Comparison of ENCODE assay signal across 21 cellular contexts in the genomic region with DNA sequence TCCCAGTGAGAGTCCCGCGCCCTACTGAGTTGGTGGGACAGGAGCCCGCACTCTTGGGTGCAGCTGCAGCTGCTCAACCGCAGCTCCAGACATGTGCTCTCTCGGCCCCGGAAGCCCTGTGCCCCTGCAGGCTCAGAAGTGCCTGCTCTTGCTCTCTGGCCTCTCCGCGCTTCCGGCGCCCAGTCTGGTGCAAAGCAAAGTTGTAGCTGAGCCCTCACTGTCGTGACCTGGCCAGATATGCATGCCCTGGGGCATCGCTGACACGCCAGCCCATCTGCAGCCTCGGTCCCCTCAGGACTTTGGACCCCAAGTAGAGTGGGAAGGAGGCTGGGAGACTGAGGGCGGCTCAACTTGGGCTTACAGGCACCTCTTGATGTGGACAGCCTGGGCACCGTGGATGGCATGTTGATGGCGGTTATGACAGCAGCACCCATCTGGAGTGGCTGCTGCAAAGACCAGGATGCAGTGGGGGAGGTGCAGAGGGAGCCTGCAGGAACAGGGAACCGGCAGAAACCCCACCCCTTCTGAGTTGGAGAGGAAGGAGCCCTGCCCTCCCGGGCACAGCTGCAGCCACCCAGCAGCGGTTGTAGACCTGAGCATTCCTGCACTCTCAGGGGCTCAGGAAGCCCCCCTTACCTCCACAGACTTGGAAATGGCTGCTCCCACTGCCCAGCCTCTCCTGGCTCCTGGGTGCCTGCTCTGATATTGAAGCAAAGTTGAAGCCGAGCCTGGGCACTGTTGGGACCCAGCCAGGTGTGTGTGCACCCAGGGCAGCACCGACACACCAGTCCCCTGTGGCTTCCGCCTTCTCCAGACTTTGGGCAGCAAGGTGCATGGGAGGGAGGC.
A peak's percentile ranks its signal among the peaks of the same experiment; 100 is the strongest.
DNase-seq lines count a peak whose midpoint lies in the region; ATAC-seq and TF ChIP-seq lines count a peak whose summit lies in the region.
"Had no signal": no experiment of that assay in that cellular context is flagged by ENCODE, and none has a peak within 500 bp of the region (broad histone marks: within the 10 kb centered on the region; RNA-seq: fewer than 3 reads in every experiment).

No MANE protein-coding gene starts in this region.

- no TSS peak for BruUV-seq in A673 (replicated peaks; lab: Mats Ljungman, UMichigan)

- no peaks in the 10 kb centered on the region for H3K9me3 ChIP-seq in SJCRH30 (replicated peaks)
- H3K9me3 ChIP-seq in naive thymus-derived CD4-positive, alpha-beta T cell (ENCODE audit: control insufficient read depth in 2 of 3, low read length in 3 of 3): no peaks in the 10 kb centered on the region
- H3K9me3 ChIP-seq in A673 (ENCODE audit: low read depth, low read length, poor library complexity, severe bottlenecking): no peaks in the 10 kb centered on the region
- H3K9me3 ChIP-seq: Peyer's patch had no signal

- no peaks in the 10 kb centered on the region for H3K4me1 Mint-ChIP-seq in naive thymus-derived CD4-positive, alpha-beta T cell
- H3K4me1 Mint-ChIP-seq: activated CD4-positive, alpha-beta T cell treated with anti-CD3 and anti-CD28 coated beads, Interleukin-2, amount 10 ng/mL, durations not matched to agents 24 days and 14 days; central memory CD8-positive, alpha-beta T cell had no signal

- no peaks in the 10 kb centered on the region for H3K36me3 ChIP-seq in SJCRH30
- H3K36me3 ChIP-seq in naive thymus-derived CD4-positive, alpha-beta T cell (ENCODE audit: control insufficient read depth in 2 of 3, insufficient read depth in 3 of 3, low read length in 3 of 3): no peaks in the 10 kb centered on the region
- H3K36me3 ChIP-seq in A673 (ENCODE audit: insufficient read depth, low read length, poor library complexity, severe bottlenecking): no peaks in the 10 kb centered on the region
- H3K36me3 ChIP-seq: esophagus squamous epithelium, neural progenitor cell, Peyer's patch had no signal

- no peak overlapping the region for H3K27ac Mint-ChIP-seq in naive thymus-derived CD4-positive, alpha-beta T cell
- H3K27ac Mint-ChIP-seq: activated CD4-positive, alpha-beta T cell treated with anti-CD3 and anti-CD28 coated beads, Interleukin-2, amount 10 ng/mL, durations not matched to agents 24 days and 14 days; neural progenitor cell had no signal

- no peaks in the 10 kb centered on the region for H3K27me3 Mint-ChIP-seq in naive thymus-derived CD4-positive, alpha-beta T cell
- H3K27me3 Mint-ChIP-seq: activated CD4-positive, alpha-beta T cell treated with anti-CD3 and anti-CD28 coated beads, Interleukin-2, amount 10 ng/mL, durations not matched to agents 24 days and 14 days; central memory CD8-positive, alpha-beta T cell had no signal

- ATAC-seq in HG03432 (IDR thresholded peaks at IDR 0.05; ENCODE audit: unreplicated experiment) (peak; percentile 34), HG02973 (IDR thresholded peaks at IDR 0.05; ENCODE audit: unreplicated experiment) (no peak)
- ATAC-seq in naive thymus-derived CD4-positive, alpha-beta T cell: peak; percentile 14

- DNase-seq in ELF-1 (ENCODE audit: low read depth, low spot score): peak; percentile 5
- DNase-seq in SJCRH30: peak; percentile 34 to 37
- DNase-seq in naive thymus-derived CD4-positive, alpha-beta T cell: no peak
- DNase-seq in A673 (ENCODE audit: low spot score): no peak
- no peak for DNase-seq in NCI-H1092 (lab: John Stamatoyannopoulos, UW)
- DNase-seq: activated CD4-positive, alpha-beta T cell treated with anti-CD3 and anti-CD28 coated beads, Interleukin-2, amount 10 ng/mL, durations not matched to agents 24 days and 14 days; anterior cingulate cortex; DMS79 treated with DMSO at 0.1 percent for 48 hours; effector CD8-positive, alpha-beta T cell; esophagus squamous epithelium; KBM-7; midbrain; MV-4-11; NCI-H2107; NCI-H526; retina had no signal

- intact Hi-C loops in naive thymus-derived CD4-positive, alpha-beta T cell (cut with micrococcal nuclease): no loop called here
- intact Hi-C loops in A673 (cut with micrococcal nuclease; ENCODE audit: unreplicated experiment): no loop called here

- no peak overlapping the region for H3K4me3 Mint-ChIP-seq in naive thymus-derived CD4-positive, alpha-beta T cell
- H3K4me3 Mint-ChIP-seq: activated CD4-positive, alpha-beta T cell treated with anti-CD3 and anti-CD28 coated beads, Interleukin-2, amount 10 ng/mL, durations not matched to agents 24 days and 14 days; central memory CD8-positive, alpha-beta T cell; neural progenitor cell had no signal

- POLR2A ChIA-PET in naive thymus-derived CD4-positive, alpha-beta T cell (lab: Charles Lee): no interaction called here
- POLR2A ChIA-PET in A673 (lab: Charles Lee; ENCODE audit: low non-redundant PET): no interaction called here

- CTCF ChIA-PET in naive thymus-derived CD4-positive, alpha-beta T cell (lab: Charles Lee): no interaction called here
- CTCF ChIA-PET in A673 (lab: Charles Lee): no interaction called here

- TF ChIP-seq CTCF in A673 (conservative IDR thresholded peaks at IDR 0.05; ENCODE audit: low read depth, low read length): no peak

- no peaks in the 10 kb centered on the region for H3K36me3 Mint-ChIP-seq in naive thymus-derived CD4-positive, alpha-beta T cell
- H3K36me3 Mint-ChIP-seq: neural progenitor cell had no signal

- peak overlapping the region; percentile 18; the same call in 1 of the 2 replicates for H3K4me3 ChIP-seq in SJCRH30
- no peak overlapping the region for H3K4me3 ChIP-seq in naive thymus-derived CD4-positive, alpha-beta T cell (ENCODE audit: low read length)
- no peak overlapping the region for H3K4me3 ChIP-seq in A673 (ENCODE audit: low read depth, low read length, poor library complexity, severe bottlenecking)
- H3K4me3 ChIP-seq: esophagus squamous epithelium, neural progenitor cell, Peyer's patch had no signal

- H3K4me1 ChIP-seq in SJCRH30: no peaks in the 10 kb centered on the region
- H3K4me1 ChIP-seq in naive thymus-derived CD4-positive, alpha-beta T cell (ENCODE audit: control insufficient read depth in 2 of 2, insufficient read depth in 2 of 2, low read length in 2 of 2): no peaks in the 10 kb centered on the region
- H3K4me1 ChIP-seq in A673 (ENCODE audit: insufficient read depth, low read length, poor library complexity, severe bottlenecking): no peaks in the 10 kb centered on the region
- H3K4me1 ChIP-seq: esophagus squamous epithelium, Peyer's patch had no signal

- H3K27me3 ChIP-seq in SJCRH30 (no peaks in the 10 kb centered on the region), A673 (replicated peaks; ENCODE audit: insufficient read depth, low read depth, low read length, poor library complexity) (no peaks in the 10 kb centered on the region)
- no peaks in the 10 kb centered on the region for H3K27me3 ChIP-seq in naive thymus-derived CD4-positive, alpha-beta T cell (ENCODE audit: control insufficient read depth in 2 of 2, insufficient read depth in 2 of 2, low read length in 2 of 2)
- H3K27me3 ChIP-seq: esophagus squamous epithelium, neural progenitor cell, Peyer's patch had no signal

- H3K9me3 Mint-ChIP-seq in naive thymus-derived CD4-positive, alpha-beta T cell: peaks cover 0 to 7% (median 0%) of the 10 kb centered on the region in 11 donors
- H3K9me3 Mint-ChIP-seq: activated CD4-positive, alpha-beta T cell treated with anti-CD3 and anti-CD28 coated beads, Interleukin-2, amount 10 ng/mL, durations not matched to agents 24 days and 14 days; central memory CD8-positive, alpha-beta T cell; neural progenitor cell had no signal

- H3K27ac ChIP-seq in SJCRH30 (no peak overlapping the region), A673 (ENCODE audit: low read depth, low read length, poor library complexity, severe bottlenecking) (no peak overlapping the region)
- H3K27ac ChIP-seq in naive thymus-derived CD4-positive, alpha-beta T cell (ENCODE audit: low read depth, low read length): no peak overlapping the region
- H3K27ac ChIP-seq: esophagus squamous epithelium, neural progenitor cell, Peyer's patch had no signal

Comparison
In these comparisons a context has a peak if more than half of its experiments do, and no peak if none do; other contexts are left out.
1. DNase-seq: peak in ELF-1 (single experiment) and SJCRH30 (2 of 2); none in naive thymus-derived CD4-positive, alpha-beta T cell (0 of 9), A673 (single experiment) and NCI-H1092 (single experiment).